In the genomic region with DNA sequence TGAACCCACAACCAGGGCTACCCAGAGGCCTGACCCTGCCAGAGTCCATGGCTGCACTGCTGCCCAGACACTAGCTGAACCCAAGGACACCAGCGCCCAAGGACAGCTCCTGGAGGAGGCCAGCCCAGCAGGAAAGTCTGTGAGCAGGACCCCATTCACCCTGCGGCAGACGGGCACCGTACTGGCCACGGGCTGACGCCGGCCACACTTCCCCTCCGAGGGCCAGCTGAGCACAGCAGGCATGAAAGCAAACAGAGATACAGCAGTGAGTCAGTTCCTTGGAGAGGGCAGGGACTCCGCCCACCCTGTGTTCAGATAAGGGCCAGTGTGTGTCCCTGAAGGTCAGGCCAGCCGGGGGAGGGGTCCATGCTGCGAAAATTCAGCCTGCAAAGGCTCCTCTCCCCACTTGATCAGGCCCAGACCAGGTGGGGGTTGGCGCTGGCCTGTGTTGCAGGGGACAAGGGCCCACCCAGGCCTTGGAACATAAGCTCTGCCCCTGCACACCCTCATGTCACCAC, we compare ENCODE assay signal across 9 cellular contexts. TPM values are rescaled to one million over a fixed set of nuclear protein-coding genes. Genes with fewer than 3 reads are reported as not detected.
DNase-seq lines count a peak whose midpoint lies in the region; ATAC-seq and TF ChIP-seq lines count a peak whose summit lies in the region.
"Had no signal": no experiment of that assay in that cellular context is flagged by ENCODE, and none has a peak within 500 bp of the region (broad histone marks: within the 10 kb centered on the region; RNA-seq: fewer than 3 reads in every experiment).

No MANE protein-coding gene starts in this region.

- DNase-seq in BE2C (peak; percentile 61), OCI-M2 (lab: John Stamatoyannopoulos, UW; ENCODE audit: unreplicated experiment) (peak; percentile 5), cardiac septum (ENCODE audit: low spot score) (peak; percentile 80), natural killer cell (no peak), DMS153 (lab: John Stamatoyannopoulos, UW) (no peak)
- DNase-seq: DMS 273 treated with DMSO at 0.1 percent for 48 hours; stimulated activated CD4-positive, alpha-beta T cell treated with anti-CD3 and anti-CD28 coated beads, Interleukin-1b, Interleukin-23, amount 100 ng/mL, for 48 hours had no signal

- no peaks in the 10 kb centered on the region for H3K36me3 ChIP-seq in BE2C

- no peaks in the 10 kb centered on the region for H3K27me3 ChIP-seq in BE2C

- H3K27ac Mint-ChIP-seq in natural killer cell: no peak overlapping the region
- H3K27ac Mint-ChIP-seq: activated naive CD4-positive, alpha-beta T cell treated with anti-CD3 and anti-CD28 coated beads, Interleukin-2, amount 50 U/mL, for 24 hours had no signal

- no peaks in the 10 kb centered on the region for H3K9me3 Mint-ChIP-seq in natural killer cell
- H3K9me3 Mint-ChIP-seq: activated naive CD4-positive, alpha-beta T cell treated with anti-CD3 and anti-CD28 coated beads, Interleukin-2, amount 50 U/mL, for 24 hours had no signal

- no peaks in the 10 kb centered on the region for H3K27me3 Mint-ChIP-seq in natural killer cell (ENCODE audit: low read depth in 2 of 2)
- H3K27me3 Mint-ChIP-seq: activated naive CD4-positive, alpha-beta T cell treated with anti-CD3 and anti-CD28 coated beads, Interleukin-2, amount 50 U/mL, for 24 hours had no signal

- intact Hi-C loops in cardiac septum (cut with DNase I): no loop called here
- intact Hi-C loops in natural killer cell (cut with micrococcal nuclease): no loop called here

- ATAC-seq in GM21447 (IDR thresholded peaks at IDR 0.05; ENCODE audit: unreplicated experiment): no peak
- ATAC-seq in natural killer cell: no peak

- no peak overlapping the region for H3K4me3 ChIP-seq in BE2C (ENCODE audit: low read depth, low read length)

- no peaks in the 10 kb centered on the region for H3K9me3 ChIP-seq in BE2C

- H3K4me1 ChIP-seq in BE2C: peaks cover 16% of the 10 kb centered on the region

- H3K36me3 Mint-ChIP-seq in natural killer cell: no peaks in the 10 kb centered on the region
- H3K36me3 Mint-ChIP-seq: activated naive CD4-positive, alpha-beta T cell treated with anti-CD3 and anti-CD28 coated beads, Interleukin-2, amount 50 U/mL, for 24 hours had no signal

- no peak overlapping the region for H3K4me3 Mint-ChIP-seq in natural killer cell
- H3K4me3 Mint-ChIP-seq: activated naive CD4-positive, alpha-beta T cell treated with anti-CD3 and anti-CD28 coated beads, Interleukin-2, amount 50 U/mL, for 24 hours had no signal

- H3K4me1 Mint-ChIP-seq in natural killer cell: peaks cover 0 to 6% of the 10 kb centered on the region in 2 donors

- TF ChIP-seq CTCF in BE2C (IDR thresholded peaks at IDR 0.05; ENCODE audit: low read depth, low read length) (no peak), natural killer cell (IDR thresholded peaks at IDR 0.05) (no peak)

RNA-seq across cellular contexts. Expression of a gene that starts 3.2 kb away (rescaled TPM):
- 52.6 TPM for polyA plus RNA-seq in BE2C (2012; ENCODE audit: insufficient read depth, insufficient read length, low read depth)
- total RNA-seq in cardiac septum: 22.2 TPM
- total RNA-seq in natural killer cell: 1 to 10 TPM in 1 of 3 donors, under 1 TPM in 2; 0.82 to 1.6 (median 0.93) TPM

RNA-seq across cellular contexts. Expression of a gene that starts 6.2 kb away (rescaled TPM):
- 5.3 TPM for polyA plus RNA-seq in BE2C (2012; ENCODE audit: insufficient read depth, insufficient read length, low read depth)
- not detected for total RNA-seq in cardiac septum
- total RNA-seq in natural killer cell: under 1 TPM in 1 of 3 donors, not detected in 2; 0.38 TPM

RNA-seq across cellular contexts. Expression of a gene that starts 8.5 kb away (rescaled TPM):
- polyA plus RNA-seq in BE2C (2012; ENCODE audit: insufficient read depth, insufficient read length, low read depth): 0.73 TPM
- total RNA-seq in cardiac septum (not detected), natural killer cell (not detected)

RNA-seq across cellular contexts. Expression of a gene that starts 11.9 kb away (rescaled TPM):
- polyA plus RNA-seq in BE2C (2012; ENCODE audit: insufficient read depth, insufficient read length, low read depth): 0.54 TPM
- total RNA-seq in cardiac septum (not detected), natural killer cell (not detected)

RNA-seq across cellular contexts. Expression of a gene that starts 13.3 kb away (rescaled TPM):
- 18.9 TPM for polyA plus RNA-seq in BE2C (2012; ENCODE audit: insufficient read depth, insufficient read length, low read depth)
- total RNA-seq in cardiac septum (8.0 TPM), natural killer cell (10 to 100 TPM; 31.1 to 36.0 (median 31.9) TPM)

Comparison
In these comparisons a context has a peak if more than half of its experiments do, and no peak if none do; other contexts are left out.
1. DNase-seq: peak in BE2C (single experiment), OCI-M2 (single experiment) and cardiac septum (single experiment); none in natural killer cell (single experiment) and DMS153 (single experiment).